8 cellular contexts compared by ENCODE assay signal in the genomic region with DNA sequence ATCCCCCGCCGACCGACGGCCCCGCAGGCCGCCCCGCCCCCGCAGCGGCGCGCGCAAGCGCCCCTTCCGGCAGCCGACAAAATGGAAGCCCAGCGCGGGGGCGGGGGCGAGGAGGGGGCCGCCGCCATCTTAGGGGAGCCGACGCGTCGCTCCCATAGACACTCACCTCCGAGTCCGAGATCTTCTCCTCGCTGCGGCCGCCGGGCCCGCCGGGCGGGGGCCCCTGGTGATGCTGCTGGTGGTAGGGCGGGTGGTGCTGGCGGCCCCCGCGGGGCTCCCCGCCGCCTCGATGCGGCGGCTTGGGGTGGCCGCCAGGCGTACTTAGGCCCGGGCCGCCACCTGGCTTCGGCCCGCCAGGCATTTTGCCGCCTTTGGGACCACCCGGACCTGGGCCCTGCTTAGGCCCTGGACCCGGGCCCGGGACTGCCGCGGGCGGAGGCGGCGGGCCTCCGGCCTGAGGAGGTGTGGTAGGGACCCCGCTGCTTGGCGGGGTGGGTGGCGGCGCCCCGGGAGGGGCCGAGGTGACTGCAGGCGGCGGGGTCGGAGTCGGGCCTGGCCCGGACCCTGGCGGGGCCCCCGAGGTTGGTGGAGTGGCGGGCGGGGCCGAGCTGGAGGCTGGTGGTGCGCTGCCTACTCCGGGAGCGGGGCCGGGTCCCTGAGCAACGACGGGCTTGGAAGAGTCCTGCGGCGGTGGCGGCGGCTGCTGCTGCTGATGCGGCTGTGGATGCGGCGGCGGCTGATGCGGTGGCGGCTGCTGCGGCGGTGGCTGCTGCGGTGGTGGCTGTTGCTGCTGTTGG. TPM values are rescaled to one million over a fixed set of nuclear protein-coding genes. Genes with fewer than 3 reads are reported as not detected.
DNase-seq lines count a peak whose midpoint lies in the region; ATAC-seq and TF ChIP-seq lines count a peak whose summit lies in the region.

No MANE protein-coding gene starts in this region.

- H3K9me3 ChIP-seq in colonic mucosa (no peaks in the 10 kb centered on the region), left lung (no peaks in the 10 kb centered on the region)

- H3K36me3 ChIP-seq in colonic mucosa (peaks cover 15% of the 10 kb centered on the region), left lung (peaks cover 0 to 42% of the 10 kb centered on the region in 2 donors)

- DNase-seq in NCI-H526 (lab: John Stamatoyannopoulos, UW) (peak; percentile 28 to 94), colonic mucosa (peak; percentile 85), left lung (peak; percentile 85 to 96)
- DNase-seq in activated CD4-positive, alpha-beta T cell treated with anti-CD3 and anti-CD28 coated beads, Interleukin-2, amount 10 ng/mL, durations not matched to agents 24 days and 14 days: peak; percentile 97
- DNase-seq in stimulated activated CD4-positive, alpha-beta T cell treated with anti-CD3 and anti-CD28 coated beads, Interleukin-2, amount 100 ng/mL, for 24 hours: peak; percentile 91 to 93

- H3K27ac ChIP-seq in 22Rv1 (peak overlapping the region; percentile 95), colonic mucosa (peak overlapping the region; percentile 97), left lung (peak overlapping the region; percentile 96 to 99)

- H3K27me3 ChIP-seq in colonic mucosa (no peaks in the 10 kb centered on the region), left lung (no peaks in the 10 kb centered on the region)

- H3K4me1 ChIP-seq in colonic mucosa: peaks cover 8% of the 10 kb centered on the region
- peaks cover 11 to 58% of the 10 kb centered on the region in 2 donors for H3K4me1 ChIP-seq in left lung

- H3K4me1 Mint-ChIP-seq in activated CD4-positive, alpha-beta T cell treated with anti-CD3 and anti-CD28 coated beads, Interleukin-2, amount 10 ng/mL, durations not matched to agents 24 days and 14 days: peaks cover 40% of the 10 kb centered on the region

- peaks cover 48% of the 10 kb centered on the region for H3K36me3 Mint-ChIP-seq in activated CD4-positive, alpha-beta T cell treated with anti-CD3 and anti-CD28 coated beads, Interleukin-2, amount 10 ng/mL, durations not matched to agents 24 days and 14 days (ENCODE audit: low read depth)

- intact Hi-C loops in activated CD4-positive, alpha-beta T cell treated with anti-CD3 and anti-CD28 coated beads, Interleukin-2, amount 10 ng/mL, durations not matched to agents 24 days and 14 days (cut with micrococcal nuclease): loop anchor here (1.0 to 10.0 kb wide), 8 partner anchors 11 to 1270 kb away; a partner anchor contains a TSS
- intact Hi-C loops in colonic mucosa (cut with DNase I): no loop called here
- intact Hi-C loops in left lung (cut with DNase I): no loop called here

- H3K4me3 Mint-ChIP-seq in activated CD4-positive, alpha-beta T cell treated with anti-CD3 and anti-CD28 coated beads, Interleukin-2, amount 10 ng/mL, durations not matched to agents 24 days and 14 days: peak overlapping the region; percentile 96

- H3K27me3 Mint-ChIP-seq in activated CD4-positive, alpha-beta T cell treated with anti-CD3 and anti-CD28 coated beads, Interleukin-2, amount 10 ng/mL, durations not matched to agents 24 days and 14 days: peaks cover 1% of the 10 kb centered on the region

- peak overlapping the region; percentile 99 for H3K27ac Mint-ChIP-seq in activated CD4-positive, alpha-beta T cell treated with anti-CD3 and anti-CD28 coated beads, Interleukin-2, amount 10 ng/mL, durations not matched to agents 24 days and 14 days

- H3K9me3 Mint-ChIP-seq in activated CD4-positive, alpha-beta T cell treated with anti-CD3 and anti-CD28 coated beads, Interleukin-2, amount 10 ng/mL, durations not matched to agents 24 days and 14 days: no peaks in the 10 kb centered on the region

- H3K4me3 ChIP-seq in colonic mucosa: peak overlapping the region; percentile 97
- H3K4me3 ChIP-seq in left lung: peak overlapping the region; percentile 99 to 100

- H3K9ac ChIP-seq in colonic mucosa (ENCODE audit: low read depth in 2 of 2, low read length in 2 of 2): peak overlapping the region; percentile 83 to 98

- TF ChIP-seq CTCF in 22Rv1 (IDR thresholded peaks at IDR 0.05) (peak; percentile 54), colonic mucosa (IDR thresholded peaks at IDR 0.05) (no peak), left lung (IDR thresholded peaks at IDR 0.05) (peak in 1 of 2 donors; percentile 36)

- ATAC-seq in GM18520 (IDR thresholded peaks at IDR 0.05; ENCODE audit: unreplicated experiment): peak; percentile 24
- peak; percentile 44 for ATAC-seq in HG03196 (IDR thresholded peaks at IDR 0.05; ENCODE audit: unreplicated experiment)
- ATAC-seq in left lung: peak; percentile 76

RNA-seq across cellular contexts. Expression of a gene that starts 0.7 kb away (rescaled TPM):
- 385 and 392 TPM in 2 replicates for total RNA-seq in activated CD4-positive, alpha-beta T cell treated with anti-CD3 and anti-CD28 coated beads, Interleukin-2, amount 10 ng/mL, durations not matched to agents 24 days and 14 days
- 100 to 1,000 TPM; 129 to 221 TPM for total RNA-seq in colonic mucosa
- total RNA-seq in left lung: 100 to 1,000 TPM; 138 to 161 TPM

Comparison
In these comparisons a context has a peak if more than half of its experiments do, and no peak if none do; other contexts are left out.
1. Peak in every context shown above with its lines: DNase-seq, ATAC-seq, H3K4me3 ChIP-seq and H3K27ac ChIP-seq.
2. ATAC-seq: peak in every context shown above with its lines; median percentile 76 in left lung; 44 in HG03196; 24 in GM18520.